Comparison of ENCODE assay signal across 20 cellular contexts in the genomic region with DNA sequence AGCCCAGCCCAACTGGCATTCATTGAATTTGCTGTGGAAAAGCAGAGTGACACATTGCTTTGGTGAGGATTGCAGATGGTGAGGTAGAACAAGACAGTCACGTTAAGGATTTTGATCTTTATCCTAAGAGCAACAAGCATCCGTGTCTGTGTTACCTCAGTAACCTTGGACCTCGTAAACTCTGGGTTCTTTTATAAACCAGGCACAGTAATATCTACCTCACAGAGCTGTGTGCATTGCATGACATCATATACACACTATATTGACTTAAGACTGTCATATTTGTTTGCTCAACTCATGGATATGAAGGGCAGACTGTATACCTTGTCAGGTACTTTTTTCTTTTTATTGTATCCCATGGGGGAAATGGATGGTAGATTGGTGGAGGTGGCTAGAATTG.
A peak's percentile ranks its signal among the peaks of the same experiment; 100 is the strongest.
DNase-seq lines count a peak whose midpoint lies in the region; ATAC-seq, FAIRE-seq and TF ChIP-seq lines count a peak whose summit lies in the region.
"Had no signal": no experiment of that assay in that cellular context is flagged by ENCODE, and none has a peak within 500 bp of the region (broad histone marks: within the 10 kb centered on the region; RNA-seq: fewer than 3 reads in every experiment).

No MANE protein-coding gene starts in this region.

- H3K27ac Mint-ChIP-seq in MCF 10A (ENCODE audit: low read depth, unreplicated experiment) = peak overlapping the region; percentile 49
- peak overlapping the region; percentile 5 for H3K27ac Mint-ChIP-seq in type B pancreatic cell

- no peaks in the 10 kb centered on the region for H3K9me3 ChIP-seq in mammary epithelial cell (replicated peaks; ENCODE audit: insufficient read depth, low read length)
- H3K9me3 ChIP-seq: left ventricle myocardium inferior, upper lobe of right lung had no signal

- peak; percentile 83 for FAIRE-seq in bronchial epithelial cell (lab: Jason Lieb, UNC)

- BruUV-seq in MCF 10A (replicated peaks; lab: Mats Ljungman, UMichigan) (no TSS peak), mammary epithelial cell (replicated peaks; lab: Mats Ljungman, UMichigan) (no TSS peak)

- no peaks in the 10 kb centered on the region for H3K27me3 Mint-ChIP-seq in MCF 10A (ENCODE audit: insufficient read depth, unreplicated experiment)
- H3K27me3 Mint-ChIP-seq in type B pancreatic cell = no peaks in the 10 kb centered on the region
- H3K27me3 Mint-ChIP-seq: CD4-positive, CD25-positive, alpha-beta regulatory T cell had no signal

- H3K27ac ChIP-seq in mammary epithelial cell (ENCODE audit: insufficient read depth, low read depth, low read length) = no peak overlapping the region
- H3K27ac ChIP-seq: left ventricle myocardium inferior, upper lobe of right lung had no signal

- CTCF ChIA-PET in MCF 10A (lab: Yijun Ruan, JAX) (interaction anchor here (1.2 kb wide), 1 partner anchor 115 kb away, joined by 3 read pairs; no protein-coding TSS in a partner anchor), mammary epithelial cell (lab: Charles Lee; ENCODE audit: low non-redundant PET) (no interaction called here)

- ATAC-seq in HG02938 (IDR thresholded peaks at IDR 0.05; ENCODE audit: unreplicated experiment) (no peak), HG03175 (IDR thresholded peaks at IDR 0.05; ENCODE audit: unreplicated experiment) (no peak)
- ATAC-seq: activated CD4-positive, CD25-positive, alpha-beta regulatory T cell treated with anti-CD3 and anti-CD28 coated beads, Interleukin-2, amount 50 U/mL, for 24 hours; esophagus mucosa; Panc1; sciatic nerve; stimulated activated naive CD8-positive, alpha-beta T cell treated with anti-CD3 and anti-CD28 coated beads, Interleukin-15, Interleukin-2, amounts not matched to agents 100 U/mL and 50 U/mL, for 24 hours; upper lobe of right lung had no signal

- H3K36me3 ChIP-seq in mammary epithelial cell (ENCODE audit: insufficient read depth, low read length) (no peaks in the 10 kb centered on the region), bronchial epithelial cell (ENCODE audit: control insufficient read depth, insufficient read depth, low read length) (no peaks in the 10 kb centered on the region)
- H3K36me3 ChIP-seq: left ventricle myocardium inferior, upper lobe of right lung had no signal

- in situ Hi-C loops in mammary epithelial cell (cut with MboI; ENCODE audit: low sequenced_read_pairs in 2 of 2) = no loop called here

- intact Hi-C loops in MCF 10A (cut with micrococcal nuclease) = no loop called here
- intact Hi-C loops in mammary epithelial cell (cut with micrococcal nuclease) = no loop called here

- no peak for TF ChIP-seq CTCF in MCF 10A (IDR thresholded peaks at IDR 0.05; ENCODE audit: unreplicated experiment)
- TF ChIP-seq CTCF in mammary epithelial cell (conservative IDR thresholded peaks at IDR 0.05 in 1 of 2, IDR thresholded peaks at IDR 0.05 in 1 of 2; ENCODE audit: extremely low read depth in 1 of 2, insufficient read depth in 1 of 2, low read depth in 1 of 2, low read length in 2 of 2) = no peak
- TF ChIP-seq CTCF in bronchial epithelial cell (IDR thresholded peaks at IDR 0.05; ENCODE audit: insufficient read depth, low read length, severe bottlenecking) = no peak
- TF ChIP-seq CTCF in type B pancreatic cell (conservative IDR thresholded peaks at IDR 0.05) = no peak

- WGBS in mammary epithelial cell (ENCODE audit: low coverage, missing lambda C conversion rate) = 97% methylated on average over 3 of the region's 3 CpGs

- DNase-seq in MCF 10A (ENCODE audit: unreplicated experiment) = no peak
- DNase-seq in mammary epithelial cell = no peak
- DNase-seq in NCI-H2081 (lab: John Stamatoyannopoulos, UW) = peak; percentile 9 to 56
- DNase-seq in bronchial epithelial cell (ENCODE audit: low read depth) = peak; percentile 30
- no peak for DNase-seq in type B pancreatic cell (ENCODE audit: extremely low spot score, unreplicated experiment)
- no peak for DNase-seq in NOMO-1 (lab: John Stamatoyannopoulos, UW; ENCODE audit: unreplicated experiment in 2 of 2)
- DNase-seq: activated gamma-delta T cell treated with Interleukin-2 at 50 U/mL for 16 hours; CD4-positive, CD25-positive, alpha-beta regulatory T cell; left ventricle myocardium inferior; NCI-H524 treated with DMSO at 0.1 percent for 48 hours; occipital lobe; stimulated activated naive CD8-positive, alpha-beta T cell treated with anti-CD3 and anti-CD28 coated beads, Interleukin-15, Interleukin-2, amounts not matched to agents 100 U/mL and 50 U/mL, for 24 hours; T-helper 9 cell; upper lobe of right lung had no signal

- H2AFZ ChIP-seq in mammary epithelial cell (ENCODE audit: low read depth, low read length) = no peak overlapping the region

- peaks cover 11% of the 10 kb centered on the region for H3K4me1 Mint-ChIP-seq in MCF 10A (ENCODE audit: insufficient read depth, unreplicated experiment)
- H3K4me1 Mint-ChIP-seq in type B pancreatic cell (ENCODE audit: unreplicated experiment) = peaks cover 2% of the 10 kb centered on the region

- H3K4me2 ChIP-seq in mammary epithelial cell (ENCODE audit: insufficient read depth, low read depth, low read length) = no peak overlapping the region

- dilution Hi-C loops in mammary epithelial cell (cut with HindIII; ENCODE audit: low sequenced_read_pairs) = no loop called here

- H3K79me2 ChIP-seq in mammary epithelial cell (ENCODE audit: insufficient read depth, low read length) = peaks cover 16% of the 10 kb centered on the region

- peaks cover 19% of the 10 kb centered on the region for H3K36me3 Mint-ChIP-seq in MCF 10A (ENCODE audit: insufficient read depth, unreplicated experiment)
- H3K36me3 Mint-ChIP-seq in type B pancreatic cell = peaks cover 31% of the 10 kb centered on the region

- no peak overlapping the region for H3K9ac ChIP-seq in mammary epithelial cell (ENCODE audit: insufficient read depth, low read length)

- POLR2A ChIA-PET in MCF 10A (lab: Yijun Ruan, JAX) = interaction anchor here (1.0 to 1.5 kb wide), 2 partner anchors 155 to 225 kb away, joined by 3 to 4 read pairs; no protein-coding TSS in a partner anchor

- H3K9me3 Mint-ChIP-seq in MCF 10A (ENCODE audit: unreplicated experiment) (no peaks in the 10 kb centered on the region), type B pancreatic cell (peaks cover under 1% of the 10 kb centered on the region)
- H3K9me3 Mint-ChIP-seq: CD4-positive, CD25-positive, alpha-beta regulatory T cell had no signal

- H3K4me1 ChIP-seq in mammary epithelial cell (ENCODE audit: insufficient read depth, low read length) = peaks cover 14% of the 10 kb centered on the region

- no peaks in the 10 kb centered on the region for H3K27me3 ChIP-seq in mammary epithelial cell (ENCODE audit: insufficient read depth, low read length)
- H3K27me3 ChIP-seq in bronchial epithelial cell (ENCODE audit: control insufficient read depth, insufficient read depth, low read length) = no peaks in the 10 kb centered on the region
- H3K27me3 ChIP-seq: upper lobe of right lung had no signal

- H3K4me3 Mint-ChIP-seq in MCF 10A (ENCODE audit: unreplicated experiment) (no peak overlapping the region), type B pancreatic cell (no peak overlapping the region)
- H3K4me3 Mint-ChIP-seq: CD4-positive, CD25-positive, alpha-beta regulatory T cell had no signal

- H3K4me3 ChIP-seq in mammary epithelial cell (replicated peaks in 1 of 3; ENCODE audit: insufficient read depth in 1 of 3, low read depth in 2 of 3, low read length in 3 of 3) (no peak overlapping the region), bronchial epithelial cell (ENCODE audit: low read depth, low read length) (no peak overlapping the region)
- H3K4me3 ChIP-seq: left ventricle myocardium inferior, upper lobe of right lung had no signal

- H4K20me1 ChIP-seq in mammary epithelial cell (ENCODE audit: insufficient read depth, low read length) = no peaks in the 10 kb centered on the region

Comparison
In these comparisons a context has a peak if more than half of its experiments do, and no peak if none do; other contexts are left out.
1. DNase-seq: peak in NCI-H2081 (2 of 2) and bronchial epithelial cell (single experiment); none in MCF 10A (single experiment), mammary epithelial cell (single experiment), type B pancreatic cell (single experiment) and NOMO-1 (0 of 2).